Comparison of ENCODE assay signal across 1 cellular context in the genomic region with DNA sequence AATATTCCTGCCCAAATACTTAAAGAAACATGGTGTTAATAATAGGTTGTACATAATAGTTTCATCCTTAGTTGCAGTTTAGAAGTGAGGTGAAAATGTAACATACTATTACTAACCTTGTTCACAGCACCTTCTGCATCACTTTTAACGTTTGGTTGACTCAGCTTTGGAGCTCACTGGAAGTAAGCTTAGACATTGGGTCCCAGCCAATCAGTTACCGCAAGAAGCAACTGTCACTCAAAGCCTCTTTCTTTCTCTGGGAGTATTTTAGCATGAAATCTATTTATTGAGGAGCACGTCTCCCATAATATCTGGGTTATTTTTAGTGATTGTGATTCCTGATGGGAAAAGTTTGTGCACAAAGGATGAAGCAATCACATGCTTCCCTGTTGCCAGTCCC.
TF ChIP-seq lines count a peak whose summit lies in the region.

No MANE protein-coding gene starts in this region.

TF ChIP-seq in GM12878, 131 proteins besides CTCF, POLR2A, EP300 and RAD21 (continued from another document):
- TF ChIP-seq, protein P1, sequence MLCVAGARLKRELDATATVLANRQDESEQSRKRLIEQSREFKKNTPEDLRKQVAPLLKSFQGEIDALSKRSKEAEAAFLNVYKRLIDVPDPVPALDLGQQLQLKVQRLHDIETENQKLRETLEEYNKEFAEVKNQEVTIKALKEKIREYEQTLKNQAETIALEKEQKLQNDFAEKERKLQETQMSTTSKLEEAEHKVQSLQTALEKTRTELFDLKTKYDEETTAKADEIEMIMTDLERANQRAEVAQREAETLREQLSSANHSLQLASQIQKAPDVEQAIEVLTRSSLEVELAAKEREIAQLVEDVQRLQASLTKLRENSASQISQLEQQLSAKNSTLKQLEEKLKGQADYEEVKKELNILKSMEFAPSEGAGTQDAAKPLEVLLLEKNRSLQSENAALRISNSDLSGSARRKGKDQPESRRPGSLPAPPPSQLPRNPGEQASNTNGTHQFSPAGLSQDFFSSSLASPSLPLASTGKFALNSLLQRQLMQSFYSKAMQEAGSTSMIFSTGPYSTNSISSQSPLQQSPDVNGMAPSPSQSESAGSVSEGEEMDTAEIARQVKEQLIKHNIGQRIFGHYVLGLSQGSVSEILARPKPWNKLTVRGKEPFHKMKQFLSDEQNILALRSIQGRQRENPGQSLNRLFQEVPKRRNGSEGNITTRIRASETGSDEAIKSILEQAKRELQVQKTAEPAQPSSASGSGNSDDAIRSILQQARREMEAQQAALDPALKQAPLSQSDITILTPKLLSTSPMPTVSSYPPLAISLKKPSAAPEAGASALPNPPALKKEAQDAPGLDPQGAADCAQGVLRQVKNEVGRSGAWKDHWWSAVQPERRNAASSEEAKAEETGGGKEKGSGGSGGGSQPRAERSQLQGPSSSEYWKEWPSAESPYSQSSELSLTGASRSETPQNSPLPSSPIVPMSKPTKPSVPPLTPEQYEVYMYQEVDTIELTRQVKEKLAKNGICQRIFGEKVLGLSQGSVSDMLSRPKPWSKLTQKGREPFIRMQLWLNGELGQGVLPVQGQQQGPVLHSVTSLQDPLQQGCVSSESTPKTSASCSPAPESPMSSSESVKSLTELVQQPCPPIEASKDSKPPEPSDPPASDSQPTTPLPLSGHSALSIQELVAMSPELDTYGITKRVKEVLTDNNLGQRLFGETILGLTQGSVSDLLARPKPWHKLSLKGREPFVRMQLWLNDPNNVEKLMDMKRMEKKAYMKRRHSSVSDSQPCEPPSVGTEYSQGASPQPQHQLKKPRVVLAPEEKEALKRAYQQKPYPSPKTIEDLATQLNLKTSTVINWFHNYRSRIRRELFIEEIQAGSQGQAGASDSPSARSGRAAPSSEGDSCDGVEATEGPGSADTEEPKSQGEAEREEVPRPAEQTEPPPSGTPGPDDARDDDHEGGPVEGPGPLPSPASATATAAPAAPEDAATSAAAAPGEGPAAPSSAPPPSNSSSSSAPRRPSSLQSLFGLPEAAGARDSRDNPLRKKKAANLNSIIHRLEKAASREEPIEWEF (IDR thresholded peaks at IDR 0.05; ENCODE audit: insufficient replicate concordance, low read depth, low read length): no peak
- TF ChIP-seq SREBF2 (IDR thresholded peaks at IDR 0.05; ENCODE audit: low read length) (no peak), NR2F1 (conservative IDR thresholded peaks at IDR 0.05) (no peak), GABPA (IDR thresholded peaks at IDR 0.05; ENCODE audit: low read depth) (no peak), RFX5 (IDR thresholded peaks at IDR 0.05; ENCODE audit: low read depth, low read length) (no peak)
